Comparison of ENCODE assay signal across 22 cellular contexts in the genomic region with DNA sequence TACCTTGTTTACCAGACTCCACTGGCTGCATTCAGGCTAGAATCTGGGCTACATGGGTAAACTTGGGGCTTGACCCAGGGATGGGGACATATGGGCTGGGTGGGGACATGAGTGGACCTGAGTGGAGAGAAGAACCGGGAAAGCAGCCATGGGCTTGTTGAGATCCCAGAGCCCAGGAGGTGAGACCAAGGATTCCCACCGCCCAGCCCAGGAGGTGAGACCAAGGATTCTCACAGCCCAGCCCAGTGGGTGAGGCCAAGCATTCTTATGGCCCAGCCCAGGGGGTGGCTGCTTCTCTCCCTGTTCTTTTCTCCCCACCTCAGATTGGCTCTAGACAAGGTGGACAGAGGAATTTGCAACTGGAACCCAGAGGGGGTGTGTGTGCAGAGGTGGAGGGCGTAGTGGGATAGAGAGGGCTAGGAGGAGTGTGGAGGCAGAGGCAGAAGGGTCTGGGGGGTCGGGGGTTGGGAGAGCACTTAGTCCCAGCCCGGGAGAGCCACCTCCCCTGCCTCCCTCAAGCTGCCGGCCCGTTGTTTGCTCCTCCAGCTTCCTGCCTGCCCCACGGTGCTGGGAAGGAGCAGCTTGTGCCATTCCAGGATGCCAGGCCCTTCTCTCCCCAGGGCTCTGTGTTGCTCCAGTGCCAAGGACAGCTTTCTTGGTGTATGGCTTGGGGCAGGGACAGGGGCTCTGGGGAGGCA. TPM values are rescaled to one million over a fixed set of nuclear protein-coding genes. Genes with fewer than 3 reads are reported as not detected.
DNase-seq lines count a peak whose midpoint lies in the region; ATAC-seq and TF ChIP-seq lines count a peak whose summit lies in the region.
"Had no signal": no experiment of that assay in that cellular context is flagged by ENCODE, and none has a peak within 500 bp of the region (broad histone marks: within the 10 kb centered on the region; RNA-seq: fewer than 3 reads in every experiment).

No MANE protein-coding gene starts in this region.

- no peak overlapping the region for H2BK5ac ChIP-seq in neuronal stem cell (ENCODE audit: low read length)

- no peak overlapping the region for H2BK12ac ChIP-seq in neuronal stem cell (ENCODE audit: low read length)

- CTCF ChIA-PET in mammary epithelial cell (lab: Charles Lee; ENCODE audit: low non-redundant PET), result no interaction called here

- WGBS in neuronal stem cell (ENCODE audit: extremely low coverage in 2 of 2, insufficient read length in 2 of 2, insufficient replicate concordance in 1 of 2), 2 donors, result no CpG with 5 or more reads among the region's 8 CpGs
- 41 to 43% methylated on average over 8 of the region's 8 CpGs for WGBS in aorta, 2 donors
- WGBS in mammary epithelial cell (ENCODE audit: low coverage, missing lambda C conversion rate), result 44% methylated on average over 8 of the region's 8 CpGs

- H3K9me3 ChIP-seq in neuronal stem cell (replicated peaks in 1 of 2; ENCODE audit: control insufficient read depth in 2 of 2, insufficient read depth in 1 of 2, low read depth in 1 of 2, low read length in 2 of 2) (peaks cover 0 to 11% of the 10 kb centered on the region in 2 donors), aorta (ENCODE audit: control insufficient read depth, low read length) (no peaks in the 10 kb centered on the region), mammary epithelial cell (replicated peaks; ENCODE audit: insufficient read depth, low read length) (no peaks in the 10 kb centered on the region)
- H3K9me3 ChIP-seq: adrenal gland, MG63, pancreas, testis had no signal

- H4K91ac ChIP-seq in neuronal stem cell (ENCODE audit: low read depth, low read length, poor library complexity), result no peak overlapping the region

- H2AFZ ChIP-seq in neuronal stem cell (ENCODE audit: low read length) (no peak overlapping the region), mammary epithelial cell (ENCODE audit: low read depth, low read length) (no peak overlapping the region)

- no peak overlapping the region for H3K14ac ChIP-seq in neuronal stem cell (ENCODE audit: low read length)

- TF ChIP-seq CTCF in natural killer cell (IDR thresholded peaks at IDR 0.05) (no peak), glutamatergic neuron (IDR thresholded peaks at IDR 0.05; ENCODE audit: partially characterized antibody, unreplicated experiment) (no peak), mammary epithelial cell (conservative IDR thresholded peaks at IDR 0.05 in 1 of 2, IDR thresholded peaks at IDR 0.05 in 1 of 2; ENCODE audit: extremely low read depth in 1 of 2, insufficient read depth in 1 of 2, low read depth in 1 of 2, low read length in 2 of 2) (no peak)

- ATAC-seq in natural killer cell treated with Interleukin-12 subunit alpha and Interleukin-12 subunit beta and Interleukin-15 and Interleukin-18, amount 100 ng/mL, for 72 hours, result no peak
- ATAC-seq in natural killer cell (no peak), aorta (ENCODE audit: low FRiP score) (no peak)
- no peak for ATAC-seq in stimulated activated memory B cell treated with anti-CD40 and anti-IgM and Interleukin-4, amounts not matched to agents 10 μg/mL and 1 μg/mL and 100 μg/mL, for 72 hours
- ATAC-seq: pancreas; stimulated activated naive B cell treated with anti-CD40 and anti-IgM and Interleukin-4, amounts not matched to agents 10 μg/mL and 1 μg/mL and 100 μg/mL, for 72 hours had no signal

- no peak overlapping the region for H4K8ac ChIP-seq in neuronal stem cell (ENCODE audit: low read depth, low read length)

- no peak overlapping the region for H3K4me3 Mint-ChIP-seq in natural killer cell treated with Interleukin-12 subunit alpha and Interleukin-12 subunit beta and Interleukin-15 and Interleukin-18, amount 100 ng/mL, for 72 hours
- H3K4me3 Mint-ChIP-seq in natural killer cell (no peak overlapping the region), glutamatergic neuron (ENCODE audit: unreplicated experiment) (no peak overlapping the region)
- no peak overlapping the region for H3K4me3 Mint-ChIP-seq in stimulated activated memory B cell treated with anti-CD40 and anti-IgM and Interleukin-4, amounts not matched to agents 10 μg/mL and 1 μg/mL and 100 μg/mL, for 72 hours
- H3K4me3 Mint-ChIP-seq: stimulated activated naive B cell treated with anti-CD40 and anti-IgM and Interleukin-4, amounts not matched to agents 10 μg/mL and 1 μg/mL and 100 μg/mL, for 72 hours had no signal

- H3K27ac Mint-ChIP-seq in natural killer cell treated with Interleukin-12 subunit alpha and Interleukin-12 subunit beta and Interleukin-15 and Interleukin-18, amount 100 ng/mL, for 72 hours, result no peak overlapping the region
- H3K27ac Mint-ChIP-seq in natural killer cell (no peak overlapping the region), glutamatergic neuron (ENCODE audit: unreplicated experiment) (peak overlapping the region; percentile 2)
- H3K27ac Mint-ChIP-seq in stimulated activated memory B cell treated with anti-CD40 and anti-IgM and Interleukin-4, amounts not matched to agents 10 μg/mL and 1 μg/mL and 100 μg/mL, for 72 hours, result no peak overlapping the region
- H3K27ac Mint-ChIP-seq: stimulated activated naive B cell treated with anti-CD40 and anti-IgM and Interleukin-4, amounts not matched to agents 10 μg/mL and 1 μg/mL and 100 μg/mL, for 72 hours had no signal

- H3K18ac ChIP-seq in neuronal stem cell (ENCODE audit: low read length), result peak overlapping the region; percentile 36

- H2BK120ac ChIP-seq in neuronal stem cell (ENCODE audit: low read depth, low read length), result no peak overlapping the region

- no peak overlapping the region for H3K4me3 ChIP-seq in neuronal stem cell (ENCODE audit: low read length in 2 of 2)
- no peak overlapping the region for H3K4me3 ChIP-seq in aorta (ENCODE audit: low read length in 2 of 2)
- no peak overlapping the region for H3K4me3 ChIP-seq in mammary epithelial cell (replicated peaks in 1 of 3; ENCODE audit: insufficient read depth in 1 of 3, low read depth in 2 of 3, low read length in 3 of 3)
- H3K4me3 ChIP-seq: adrenal gland, MG63, pancreas, testis had no signal

- no peaks in the 10 kb centered on the region for H3K4me1 Mint-ChIP-seq in natural killer cell treated with Interleukin-12 subunit alpha and Interleukin-12 subunit beta and Interleukin-15 and Interleukin-18, amount 100 ng/mL, for 72 hours (ENCODE audit: low read depth in 2 of 2)
- no peaks in the 10 kb centered on the region for H3K4me1 Mint-ChIP-seq in natural killer cell
- peaks cover 22% of the 10 kb centered on the region for H3K4me1 Mint-ChIP-seq in glutamatergic neuron (ENCODE audit: low read depth, unreplicated experiment)
- no peaks in the 10 kb centered on the region for H3K4me1 Mint-ChIP-seq in stimulated activated memory B cell treated with anti-CD40 and anti-IgM and Interleukin-4, amounts not matched to agents 10 μg/mL and 1 μg/mL and 100 μg/mL, for 72 hours
- H3K4me1 Mint-ChIP-seq: stimulated activated naive B cell treated with anti-CD40 and anti-IgM and Interleukin-4, amounts not matched to agents 10 μg/mL and 1 μg/mL and 100 μg/mL, for 72 hours had no signal

- dilution Hi-C loops in mammary epithelial cell (cut with HindIII; ENCODE audit: low sequenced_read_pairs), result no loop called here

- H3K36me3 ChIP-seq in neuronal stem cell (replicated peaks in 1 of 2; ENCODE audit: control insufficient read depth in 2 of 2, insufficient read depth in 2 of 2, low read length in 2 of 2) (peaks cover 0 to 36% of the 10 kb centered on the region in 2 donors), aorta (ENCODE audit: control insufficient read depth in 1 of 2, insufficient read depth in 2 of 2, low read length in 1 of 2) (no peaks in the 10 kb centered on the region), mammary epithelial cell (ENCODE audit: insufficient read depth, low read length) (no peaks in the 10 kb centered on the region)
- H3K36me3 ChIP-seq: adrenal gland, MG63, pancreas had no signal

- H3K4ac ChIP-seq in neuronal stem cell (ENCODE audit: low read length), result no peak overlapping the region

- H3K36me3 Mint-ChIP-seq in natural killer cell treated with Interleukin-12 subunit alpha and Interleukin-12 subunit beta and Interleukin-15 and Interleukin-18, amount 100 ng/mL, for 72 hours, result no peaks in the 10 kb centered on the region
- H3K36me3 Mint-ChIP-seq in natural killer cell, result no peaks in the 10 kb centered on the region
- H3K36me3 Mint-ChIP-seq in glutamatergic neuron (ENCODE audit: unreplicated experiment), result no peaks in the 10 kb centered on the region
- H3K36me3 Mint-ChIP-seq in stimulated activated memory B cell treated with anti-CD40 and anti-IgM and Interleukin-4, amounts not matched to agents 10 μg/mL and 1 μg/mL and 100 μg/mL, for 72 hours, result no peaks in the 10 kb centered on the region
- H3K36me3 Mint-ChIP-seq: stimulated activated naive B cell treated with anti-CD40 and anti-IgM and Interleukin-4, amounts not matched to agents 10 μg/mL and 1 μg/mL and 100 μg/mL, for 72 hours had no signal

- H3K4me2 ChIP-seq in neuronal stem cell (ENCODE audit: insufficient read depth, low read length, poor library complexity, severe bottlenecking), result no peak overlapping the region
- H3K4me2 ChIP-seq in mammary epithelial cell (ENCODE audit: insufficient read depth, low read depth, low read length), result no peak overlapping the region
- H3K4me2 ChIP-seq: SK-N-SH had no signal

- in situ Hi-C loops in mammary epithelial cell (cut with MboI; ENCODE audit: low sequenced_read_pairs in 2 of 2), result no loop called here

- H3K79me1 ChIP-seq in neuronal stem cell (ENCODE audit: low read depth, low read length), result peaks cover 27% of the 10 kb centered on the region

- H4K20me1 ChIP-seq in mammary epithelial cell (ENCODE audit: insufficient read depth, low read length), result no peaks in the 10 kb centered on the region

- no peak overlapping the region for H3K23ac ChIP-seq in neuronal stem cell (ENCODE audit: low read depth, low read length, poor library complexity)

- H3K4me1 ChIP-seq in neuronal stem cell (ENCODE audit: control insufficient read depth in 2 of 2, insufficient read depth in 1 of 2, low read depth in 1 of 2, low read length in 2 of 2) (peaks cover 69% of the 10 kb centered on the region in 2 donors), aorta (ENCODE audit: control insufficient read depth in 1 of 2, insufficient read depth in 2 of 2, low read length in 2 of 2) (no peaks in the 10 kb centered on the region), mammary epithelial cell (ENCODE audit: insufficient read depth, low read length) (no peaks in the 10 kb centered on the region)
- H3K4me1 ChIP-seq: pancreas had no signal

- BruUV-seq in mammary epithelial cell (replicated peaks; lab: Mats Ljungman, UMichigan), result no TSS peak

- H2BK15ac ChIP-seq in neuronal stem cell (ENCODE audit: low read length), result no peak overlapping the region

- H3K27me3 ChIP-seq in neuronal stem cell (ENCODE audit: control insufficient read depth in 3 of 3, insufficient read depth in 3 of 3, low read depth in 1 of 3, low read length in 3 of 3), result no peaks in the 10 kb centered on the region
- no peaks in the 10 kb centered on the region for H3K27me3 ChIP-seq in aorta (ENCODE audit: control insufficient read depth in 1 of 2, insufficient read depth in 2 of 2, low read length in 1 of 2)
- H3K27me3 ChIP-seq in mammary epithelial cell (ENCODE audit: insufficient read depth, low read length), result peaks cover 6% of the 10 kb centered on the region
- H3K27me3 ChIP-seq: adrenal gland, MG63, testis had no signal

- H3K9me3 Mint-ChIP-seq in natural killer cell treated with Interleukin-12 subunit alpha and Interleukin-12 subunit beta and Interleukin-15 and Interleukin-18, amount 100 ng/mL, for 72 hours, result no peaks in the 10 kb centered on the region
- H3K9me3 Mint-ChIP-seq in natural killer cell (no peaks in the 10 kb centered on the region), glutamatergic neuron (ENCODE audit: unreplicated experiment) (peaks cover 7% of the 10 kb centered on the region)
- no peaks in the 10 kb centered on the region for H3K9me3 Mint-ChIP-seq in stimulated activated memory B cell treated with anti-CD40 and anti-IgM and Interleukin-4, amounts not matched to agents 10 μg/mL and 1 μg/mL and 100 μg/mL, for 72 hours

- H3K27me3 Mint-ChIP-seq in natural killer cell treated with Interleukin-12 subunit alpha and Interleukin-12 subunit beta and Interleukin-15 and Interleukin-18, amount 100 ng/mL, for 72 hours, result peaks cover 7 to 9% of the 10 kb centered on the region in 2 donors
- H3K27me3 Mint-ChIP-seq in natural killer cell (ENCODE audit: low read depth in 2 of 2) (peaks cover 0 to 17% of the 10 kb centered on the region in 2 donors), glutamatergic neuron (ENCODE audit: unreplicated experiment) (peaks cover 9% of the 10 kb centered on the region)
- H3K27me3 Mint-ChIP-seq in stimulated activated memory B cell treated with anti-CD40 and anti-IgM and Interleukin-4, amounts not matched to agents 10 μg/mL and 1 μg/mL and 100 μg/mL, for 72 hours, result peaks cover 35% of the 10 kb centered on the region

- no peak overlapping the region for H3K9ac ChIP-seq in neuronal stem cell (ENCODE audit: low read depth, low read length, poor library complexity)
- H3K9ac ChIP-seq in mammary epithelial cell (ENCODE audit: insufficient read depth, low read length), result no peak overlapping the region
- H3K9ac ChIP-seq: SK-N-SH had no signal

- no peaks in the 10 kb centered on the region for H3K79me2 ChIP-seq in mammary epithelial cell (ENCODE audit: insufficient read depth, low read length)

- H3K27ac ChIP-seq in neuronal stem cell (replicated peaks; ENCODE audit: low read length) (no peak overlapping the region), aorta (ENCODE audit: low read depth in 1 of 2, low read length in 2 of 2) (no peak overlapping the region), mammary epithelial cell (ENCODE audit: insufficient read depth, low read depth, low read length) (no peak overlapping the region)
- H3K27ac ChIP-seq: C4-2B, pancreas had no signal

- intact Hi-C loops in natural killer cell (cut with micrococcal nuclease), result no loop called here
- intact Hi-C loops in aorta (cut with DNase I), result no loop called here
- intact Hi-C loops in mammary epithelial cell (cut with micrococcal nuclease), result no loop called here

- DNase-seq in natural killer cell treated with Interleukin-12 subunit alpha and Interleukin-12 subunit beta and Interleukin-15 and Interleukin-18, amount 100 ng/mL, for 72 hours (ENCODE audit: low spot score), result peak; percentile 44
- DNase-seq in natural killer cell (no peak), glutamatergic neuron (peak; percentile 5), neuronal stem cell (ENCODE audit: low spot score) (no peak), aorta (peak; percentile 18 to 61), mammary epithelial cell (no peak)
- no peak for DNase-seq in stimulated activated CD4-positive, alpha-beta T cell treated with anti-CD3 and anti-CD28 coated beads, Interleukin-1b, Interleukin-23, amount 100 ng/mL, for 48 hours
- DNase-seq: activated CD8-positive, alpha-beta memory T cell treated with anti-CD3 and anti-CD28 coated beads, Interleukin-2, amount 50 U/mL, for 4 hours; dermis blood vessel endothelial cell; GOT3; MG63; NCI-H1417 treated with DMSO at 0.1 percent for 48 hours; NCI-H2107; NCI-H510A treated with DMSO at 0.1 percent for 48 hours; SK-N-SH; stimulated activated naive B cell treated with anti-CD40 and anti-IgM and Interleukin-4, amounts not matched to agents 10 μg/mL and 1 μg/mL and 100 μg/mL, for 72 hours; T-helper 2 cell; testis had no signal

- no peak overlapping the region for H2AK5ac ChIP-seq in neuronal stem cell (ENCODE audit: low read depth, low read length)

RNA-seq across cellular contexts. Expression of gene GLI2, which starts 25.6 kb away (rescaled TPM):
- under 1 TPM in 1 of 2 donors, not detected in 1; 0.38 TPM for total RNA-seq in natural killer cell treated with Interleukin-12 subunit alpha and Interleukin-12 subunit beta and Interleukin-15 and Interleukin-18, amount 100 ng/mL, for 72 hours
- not detected for total RNA-seq in natural killer cell
- total RNA-seq in glutamatergic neuron (ENCODE audit: unreplicated experiment), result 3.9 TPM
- polyA plus RNA-seq in neuronal stem cell (2013, experiment 1 of 2), result 26.2 TPM
- polyA plus RNA-seq in neuronal stem cell (2013, experiment 2 of 2), result 27.3 TPM
- total RNA-seq in aorta, result 10 to 100 TPM in 1 of 2 donors, 1 to 10 TPM in 1; 9.0 to 18.5 TPM
- 1 to 10 TPM in 1 of 2 donors, under 1 TPM in 1; 0.88 to 1.9 TPM for polyA plus RNA-seq in aorta
- under 1 TPM in 1 of 2 donors, not detected in 1; under 0.01 TPM for total RNA-seq in mammary epithelial cell
- polyA plus RNA-seq in mammary epithelial cell, result 0.01 TPM
- not detected for polyA minus RNA-seq in mammary epithelial cell

Comparison
In these comparisons a context has a peak if more than half of its experiments do, and no peak if none do; other contexts are left out.
1. DNase-seq: peak in natural killer cell treated with Interleukin-12 subunit alpha and Interleukin-12 subunit beta and Interleukin-15 and Interleukin-18, amount 100 ng/mL, for 72 hours (single experiment), glutamatergic neuron (single experiment) and aorta (2 of 2); none in natural killer cell (single experiment), neuronal stem cell (single experiment), mammary epithelial cell (single experiment) and stimulated activated CD4-positive, alpha-beta T cell treated with anti-CD3 and anti-CD28 coated beads, Interleukin-1b, Interleukin-23, amount 100 ng/mL, for 48 hours (single experiment).